ENCODE assay signal across 9 cellular contexts in the genomic region with DNA sequence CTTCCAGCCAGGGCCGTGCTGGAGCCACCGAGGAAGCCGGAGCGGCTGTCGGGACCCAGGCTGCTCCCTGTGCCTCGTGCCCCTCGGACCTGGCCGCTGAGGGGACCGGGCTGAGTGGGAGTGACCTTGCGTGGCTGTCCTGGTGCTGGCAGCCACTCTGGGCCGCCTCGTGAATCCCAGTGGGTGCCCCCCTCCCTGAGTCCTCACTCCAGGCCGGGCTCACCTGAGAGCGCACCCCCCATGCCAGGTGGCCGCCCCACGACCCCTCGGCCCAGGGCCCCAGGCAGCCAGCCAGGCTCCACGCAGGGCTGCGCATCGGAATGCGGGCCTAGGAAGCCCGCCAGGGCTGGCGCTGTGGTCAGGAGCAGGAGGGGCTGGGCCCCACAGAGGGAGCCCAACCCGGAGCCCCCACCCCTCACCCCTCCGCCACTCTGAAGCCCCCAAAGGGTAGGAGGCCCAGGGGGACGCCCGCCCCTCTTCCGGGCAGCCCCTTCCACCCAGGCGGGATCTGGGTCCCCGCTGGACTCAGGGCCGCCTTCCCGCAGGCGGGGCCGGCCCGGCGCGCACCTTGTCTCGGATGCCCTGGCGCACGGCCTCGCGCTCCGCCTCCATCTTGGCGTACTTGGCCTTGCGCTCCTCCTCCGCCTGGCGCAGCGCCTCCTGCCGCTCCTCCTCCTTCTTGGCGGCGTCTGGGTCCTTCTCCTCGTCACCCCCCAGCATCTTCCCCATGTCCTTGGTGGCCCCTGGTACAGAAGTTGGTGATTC. TPM values are rescaled to one million over a fixed set of nuclear protein-coding genes. Genes with fewer than 3 reads are reported as not detected.
DNase-seq lines count a peak whose midpoint lies in the region; ATAC-seq and TF ChIP-seq lines count a peak whose summit lies in the region.
"Had no signal": no experiment of that assay in that cellular context is flagged by ENCODE, and none has a peak within 500 bp of the region (broad histone marks: within the 10 kb centered on the region; RNA-seq: fewer than 3 reads in every experiment).

No MANE protein-coding gene starts in this region.

- H3K4me3 ChIP-seq in trophoblast cell (ENCODE audit: low read depth, low read length) (peak overlapping the region; percentile 30), WERI-Rb-1 (ENCODE audit: low read depth, low read length) (no peak overlapping the region)

- no peak overlapping the region for H3K23ac ChIP-seq in trophoblast cell (ENCODE audit: low read length)

- no peak overlapping the region for H2BK12ac ChIP-seq in trophoblast cell (ENCODE audit: low read length)

- H3K14ac ChIP-seq in trophoblast cell (ENCODE audit: low read length): no peak overlapping the region

- no CpG with 5 or more reads among the region's 52 CpGs for WGBS in trophoblast cell (ENCODE audit: extremely low coverage, insufficient coverage, insufficient read length)

- H3K9ac ChIP-seq in trophoblast cell (ENCODE audit: low read length): no peak overlapping the region

- H3K9me3 Mint-ChIP-seq in CD4-positive, alpha-beta T cell: no peaks in the 10 kb centered on the region
- H3K9me3 Mint-ChIP-seq in type B pancreatic cell: no peaks in the 10 kb centered on the region
- H3K9me3 Mint-ChIP-seq: stimulated activated naive CD8-positive, alpha-beta T cell treated with anti-CD3 and anti-CD28 coated beads, Interleukin-15, Interleukin-2, amounts not matched to agents 100 ng/mL and 50 ng/mL, for 24 hours had no signal

- peak overlapping the region; percentile 81 for H3K27ac Mint-ChIP-seq in CD4-positive, alpha-beta T cell
- H3K27ac Mint-ChIP-seq in type B pancreatic cell: no peak overlapping the region
- H3K27ac Mint-ChIP-seq: stimulated activated naive CD8-positive, alpha-beta T cell treated with anti-CD3 and anti-CD28 coated beads, Interleukin-15, Interleukin-2, amounts not matched to agents 100 ng/mL and 50 ng/mL, for 24 hours had no signal

- H3K4ac ChIP-seq in trophoblast cell (ENCODE audit: low read depth, low read length): no peak overlapping the region

- no peaks in the 10 kb centered on the region for H3K79me2 ChIP-seq in trophoblast cell (ENCODE audit: control insufficient read depth, insufficient read depth, low read length, poor library complexity)

- no peak overlapping the region for H4K8ac ChIP-seq in trophoblast cell (ENCODE audit: low read depth, low read length)

- peak overlapping the region; percentile 81 for H3K4me3 Mint-ChIP-seq in CD4-positive, alpha-beta T cell
- no peak overlapping the region for H3K4me3 Mint-ChIP-seq in type B pancreatic cell

- no peak overlapping the region for H3K18ac ChIP-seq in trophoblast cell (ENCODE audit: low read length)

- no peaks in the 10 kb centered on the region for H3K79me1 ChIP-seq in trophoblast cell (ENCODE audit: low read length)

- no peak overlapping the region for H2BK5ac ChIP-seq in trophoblast cell (ENCODE audit: low read depth, low read length, poor library complexity)

- no peak overlapping the region for H2AFZ ChIP-seq in trophoblast cell (ENCODE audit: insufficient read depth, low read length, poor library complexity)

- CTCF ChIA-PET in CD4-positive, alpha-beta T cell (lab: Charles Lee): no interaction called here

- POLR2A ChIA-PET in CD4-positive, alpha-beta T cell (lab: Charles Lee): no interaction called here

- no peak overlapping the region for H2BK120ac ChIP-seq in trophoblast cell (ENCODE audit: insufficient read depth, low read length, poor library complexity)

- peak overlapping the region; percentile 10 for H3K4me2 ChIP-seq in trophoblast cell (ENCODE audit: low read length)

- H3K4me1 Mint-ChIP-seq in CD4-positive, alpha-beta T cell (ENCODE audit: low read depth): peaks cover 28% of the 10 kb centered on the region
- peaks cover 9% of the 10 kb centered on the region for H3K4me1 Mint-ChIP-seq in type B pancreatic cell (ENCODE audit: unreplicated experiment)

- ATAC-seq in CD4-positive, alpha-beta T cell (ENCODE audit: poor library complexity): peak; percentile 75
- ATAC-seq in HG03457 (IDR thresholded peaks at IDR 0.05; ENCODE audit: unreplicated experiment) (no peak), HG03095 (IDR thresholded peaks at IDR 0.05; ENCODE audit: unreplicated experiment) (no peak)

- no peak overlapping the region for H4K12ac ChIP-seq in trophoblast cell (ENCODE audit: low read depth, low read length)

- intact Hi-C loops in CD4-positive, alpha-beta T cell (cut with DNase I, micrococcal nuclease): no loop called here

- H3K27me3 ChIP-seq in CD4-positive, alpha-beta T cell (ENCODE audit: control insufficient read depth, insufficient read depth, low read length): peaks cover 48% of the 10 kb centered on the region
- H3K27me3 ChIP-seq in trophoblast cell (ENCODE audit: insufficient read depth, low read length) (peaks cover 28% of the 10 kb centered on the region), WERI-Rb-1 (ENCODE audit: insufficient read depth, low read depth, severe bottlenecking) (no peaks in the 10 kb centered on the region)

- H3K9me3 ChIP-seq in CD4-positive, alpha-beta T cell (ENCODE audit: control insufficient read depth, low read length): no peaks in the 10 kb centered on the region
- H3K9me3 ChIP-seq in trophoblast cell (ENCODE audit: insufficient read depth, low read depth, low read length): peaks cover 3% of the 10 kb centered on the region
- no peaks in the 10 kb centered on the region for H3K9me3 ChIP-seq in WERI-Rb-1 (ENCODE audit: severe bottlenecking)

- H3K27me3 Mint-ChIP-seq in CD4-positive, alpha-beta T cell: peaks cover 54% of the 10 kb centered on the region
- H3K27me3 Mint-ChIP-seq in type B pancreatic cell: peaks cover 47% of the 10 kb centered on the region

- no peak overlapping the region for H4K91ac ChIP-seq in trophoblast cell (ENCODE audit: low read depth, low read length)

- H3K4me1 ChIP-seq in trophoblast cell (ENCODE audit: control insufficient read depth in 1 of 2, insufficient read depth in 2 of 2, low read length in 2 of 2): peaks cover 3 to 5% of the 10 kb centered on the region in 2 experiments

- no peaks in the 10 kb centered on the region for H3K36me3 Mint-ChIP-seq in CD4-positive, alpha-beta T cell (ENCODE audit: low read depth)
- H3K36me3 Mint-ChIP-seq in type B pancreatic cell: no peaks in the 10 kb centered on the region

- TF ChIP-seq CTCF in CD4-positive, alpha-beta T cell (IDR thresholded peaks at IDR 0.05): no peak
- TF ChIP-seq CTCF in type B pancreatic cell (conservative IDR thresholded peaks at IDR 0.05) (no peak), WERI-Rb-1 (IDR thresholded peaks at IDR 0.05; ENCODE audit: low read depth, low read length) (no peak)

- H3K36me3 ChIP-seq in trophoblast cell (ENCODE audit: control insufficient read depth in 1 of 2, insufficient read depth in 2 of 2, low read length in 2 of 2): no peaks in the 10 kb centered on the region
- peaks cover 64% of the 10 kb centered on the region for H3K36me3 ChIP-seq in WERI-Rb-1

- peak in 7 of 10 experiments; percentile 20 to 47 (median 33) for DNase-seq in CD4-positive, alpha-beta T cell
- peak in 3 of 5 donors; percentile 27 to 41 (median 29) for DNase-seq in T-helper 1 cell
- DNase-seq in central memory CD4-positive, alpha-beta T cell: peak; percentile 28
- DNase-seq in trophoblast cell: peak in 1 of 2 donors; percentile 54
- DNase-seq in type B pancreatic cell (ENCODE audit: extremely low spot score, unreplicated experiment): no peak
- no peak for DNase-seq in WERI-Rb-1

- H3K27ac ChIP-seq in CD4-positive, alpha-beta T cell (ENCODE audit: low read depth, low read length): no peak overlapping the region
- H3K27ac ChIP-seq in trophoblast cell (ENCODE audit: low read depth, low read length): no peak overlapping the region
- H3K27ac ChIP-seq in WERI-Rb-1: no peak overlapping the region; the same call in 1 of the 2 replicates

- H2AK5ac ChIP-seq in trophoblast cell (ENCODE audit: low read length): no peak overlapping the region

RNA-seq across cellular contexts. Expression of gene CPLX1, which starts 33.9 kb away (rescaled TPM):
- 1 to 10 TPM; 1.5 TPM for total RNA-seq in CD4-positive, alpha-beta T cell
- 0.67 and 0.78 TPM in 2 replicates for polyA plus RNA-seq in trophoblast cell (2013)
- total RNA-seq in type B pancreatic cell (ENCODE audit: low replicate concordance): 3.7 and 5.6 TPM in 2 replicates

Comparison
In these comparisons a context has a peak if more than half of its experiments do, and no peak if none do; other contexts are left out.
1. DNase-seq: peak in CD4-positive, alpha-beta T cell (7 of 10), T-helper 1 cell (3 of 5) and central memory CD4-positive, alpha-beta T cell (single experiment); none in type B pancreatic cell (single experiment) and WERI-Rb-1 (single experiment).